Comparison of ENCODE assay signal across 1 cellular context in the genomic region with DNA sequence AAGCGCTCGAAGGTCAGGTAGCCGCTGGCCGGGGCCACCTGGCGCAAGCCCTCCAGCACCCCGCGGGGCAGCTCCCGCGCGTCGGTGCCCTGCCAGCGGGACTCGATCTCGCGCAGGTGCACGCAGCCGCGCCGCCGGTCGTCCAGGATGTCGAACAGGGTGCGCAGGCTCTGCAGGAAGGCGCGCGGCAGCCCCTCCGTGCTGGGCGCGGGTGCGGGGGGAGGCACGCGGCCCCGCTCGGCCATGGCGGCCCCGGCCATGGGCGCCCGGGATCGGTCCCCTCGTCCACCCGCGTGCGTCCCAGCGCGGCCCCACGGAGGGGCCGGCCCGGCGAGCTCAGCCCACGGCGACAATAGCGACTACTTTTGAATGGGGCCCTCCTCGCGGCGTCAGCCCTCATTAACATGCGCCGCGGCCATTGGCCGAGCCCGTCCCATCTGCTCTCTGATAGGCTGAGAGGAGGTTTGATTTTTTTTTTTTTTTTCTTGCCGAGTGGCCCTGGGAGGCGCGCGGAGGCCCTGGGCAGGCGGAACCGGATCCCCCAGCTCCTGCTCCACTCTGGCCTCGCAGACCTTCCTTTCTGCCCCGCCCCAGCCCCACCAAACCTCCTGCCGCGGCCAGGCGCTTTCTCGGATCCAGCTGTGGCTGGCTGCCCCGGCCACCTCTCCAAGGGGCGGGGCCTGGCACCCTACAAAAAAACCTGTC.
TF ChIP-seq lines count a peak whose summit lies in the region.

A gene with protein sequence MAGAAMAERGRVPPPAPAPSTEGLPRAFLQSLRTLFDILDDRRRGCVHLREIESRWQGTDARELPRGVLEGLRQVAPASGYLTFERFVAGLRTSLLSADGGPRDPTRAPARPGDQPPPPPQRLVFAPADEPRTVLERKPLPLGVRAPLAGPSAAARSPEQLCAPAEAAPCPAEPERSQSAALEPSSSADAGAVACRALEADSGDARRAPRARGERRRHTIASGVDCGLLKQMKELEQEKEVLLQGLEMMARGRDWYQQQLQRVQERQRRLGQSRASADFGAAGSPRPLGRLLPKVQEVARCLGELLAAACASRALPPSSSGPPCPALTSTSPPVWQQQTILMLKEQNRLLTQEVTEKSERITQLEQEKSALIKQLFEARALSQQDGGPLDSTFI (minus strand): TSS at position 357 of the 705 bp plus-strand sequence. CDS start 97 bp downstream, at position 260.

TF ChIP-seq in HepG2, 621 proteins besides CTCF, POLR2A, EP300 and RAD21 (continued from another document and continues in another):
- TF ChIP-seq, protein P1, sequence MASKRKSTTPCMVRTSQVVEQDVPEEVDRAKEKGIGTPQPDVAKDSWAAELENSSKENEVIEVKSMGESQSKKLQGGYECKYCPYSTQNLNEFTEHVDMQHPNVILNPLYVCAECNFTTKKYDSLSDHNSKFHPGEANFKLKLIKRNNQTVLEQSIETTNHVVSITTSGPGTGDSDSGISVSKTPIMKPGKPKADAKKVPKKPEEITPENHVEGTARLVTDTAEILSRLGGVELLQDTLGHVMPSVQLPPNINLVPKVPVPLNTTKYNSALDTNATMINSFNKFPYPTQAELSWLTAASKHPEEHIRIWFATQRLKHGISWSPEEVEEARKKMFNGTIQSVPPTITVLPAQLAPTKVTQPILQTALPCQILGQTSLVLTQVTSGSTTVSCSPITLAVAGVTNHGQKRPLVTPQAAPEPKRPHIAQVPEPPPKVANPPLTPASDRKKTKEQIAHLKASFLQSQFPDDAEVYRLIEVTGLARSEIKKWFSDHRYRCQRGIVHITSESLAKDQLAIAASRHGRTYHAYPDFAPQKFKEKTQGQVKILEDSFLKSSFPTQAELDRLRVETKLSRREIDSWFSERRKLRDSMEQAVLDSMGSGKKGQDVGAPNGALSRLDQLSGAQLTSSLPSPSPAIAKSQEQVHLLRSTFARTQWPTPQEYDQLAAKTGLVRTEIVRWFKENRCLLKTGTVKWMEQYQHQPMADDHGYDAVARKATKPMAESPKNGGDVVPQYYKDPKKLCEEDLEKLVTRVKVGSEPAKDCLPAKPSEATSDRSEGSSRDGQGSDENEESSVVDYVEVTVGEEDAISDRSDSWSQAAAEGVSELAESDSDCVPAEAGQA (IDR thresholded peaks at IDR 0.05; ENCODE audit: low read depth) = no peak
- TF ChIP-seq, protein P1 (CRISPR knock-in tag; IDR thresholded peaks at IDR 0.05; ENCODE audit: borderline replicate concordance) = no peak
- TF ChIP-seq ZNF530 (CRISPR knock-in tag; IDR thresholded peaks at IDR 0.05; ENCODE audit: low read depth) (no peak), ZNF772 (CRISPR knock-in tag; IDR thresholded peaks at IDR 0.05) (no peak), SIN3A (IDR thresholded peaks at IDR 0.05; ENCODE audit: borderline replicate concordance, low read depth, low read length) (0 out of 2 replicates have a peak, but pooled peaks have one; percentile 67), RFX5 (IDR thresholded peaks at IDR 0.05; ENCODE audit: low read depth, low read length) (no peak), NFIB (CRISPR knock-in tag; IDR thresholded peaks at IDR 0.05; ENCODE audit: borderline replicate concordance) (no peak), ZKSCAN1 (IDR thresholded peaks at IDR 0.05; ENCODE audit: low read length) (no peak), ZFAT (CRISPR knock-in tag; conservative IDR thresholded peaks at IDR 0.05) (no peak), ZNF12 (CRISPR knock-in tag; IDR thresholded peaks at IDR 0.05) (no peak), LCORL (IDR thresholded peaks at IDR 0.05) (no peak), LCORL (CRISPR knock-in tag; IDR thresholded peaks at IDR 0.05) (no peak), HMGA1 (CRISPR knock-in tag; conservative IDR thresholded peaks at IDR 0.05) (no peak), ZNF350 (CRISPR knock-in tag; IDR thresholded peaks at IDR 0.05; ENCODE audit: borderline replicate concordance, low read depth) (no peak), RARG (CRISPR knock-in tag; IDR thresholded peaks at IDR 0.05; ENCODE audit: low read depth) (no peak), ZNF644 (CRISPR knock-in tag; IDR thresholded peaks at IDR 0.05; ENCODE audit: low read depth) (no peak), HIVEP1 (CRISPR knock-in tag; IDR thresholded peaks at IDR 0.05) (no peak), CENPT (CRISPR knock-in tag; IDR thresholded peaks at IDR 0.05; ENCODE audit: low read depth) (no peak), YY1 (IDR thresholded peaks at IDR 0.05; ENCODE audit: insufficient read depth, insufficient replicate concordance, low read depth, low read length) (peak; percentile 59), DNMT3B (CRISPR knock-in tag; conservative IDR thresholded peaks at IDR 0.05) (no peak), ZNF296 (CRISPR knock-in tag; conservative IDR thresholded peaks at IDR 0.05) (0 out of 2 replicates have a peak, but pooled peaks have one; percentile 9), MIXL1 (CRISPR knock-in tag; IDR thresholded peaks at IDR 0.05) (0 out of 2 replicates have a peak, but pooled peaks have one; percentile 26), ZSCAN29 (CRISPR knock-in tag; conservative IDR thresholded peaks at IDR 0.05) (no peak), FOXM1 (CRISPR knock-in tag; IDR thresholded peaks at IDR 0.05) (0 out of 2 replicates have a peak, but pooled peaks have one; percentile 32), CHD4 (IDR thresholded peaks at IDR 0.05; ENCODE audit: borderline replicate concordance, low read length) (no peak)
- TF ChIP-seq, protein P2, sequence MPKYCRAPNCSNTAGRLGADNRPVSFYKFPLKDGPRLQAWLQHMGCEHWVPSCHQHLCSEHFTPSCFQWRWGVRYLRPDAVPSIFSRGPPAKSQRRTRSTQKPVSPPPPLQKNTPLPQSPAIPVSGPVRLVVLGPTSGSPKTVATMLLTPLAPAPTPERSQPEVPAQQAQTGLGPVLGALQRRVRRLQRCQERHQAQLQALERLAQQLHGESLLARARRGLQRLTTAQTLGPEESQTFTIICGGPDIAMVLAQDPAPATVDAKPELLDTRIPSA (CRISPR knock-in tag; IDR thresholded peaks at IDR 0.05; ENCODE audit: borderline replicate concordance) = no peak
- TF ChIP-seq, protein P3, sequence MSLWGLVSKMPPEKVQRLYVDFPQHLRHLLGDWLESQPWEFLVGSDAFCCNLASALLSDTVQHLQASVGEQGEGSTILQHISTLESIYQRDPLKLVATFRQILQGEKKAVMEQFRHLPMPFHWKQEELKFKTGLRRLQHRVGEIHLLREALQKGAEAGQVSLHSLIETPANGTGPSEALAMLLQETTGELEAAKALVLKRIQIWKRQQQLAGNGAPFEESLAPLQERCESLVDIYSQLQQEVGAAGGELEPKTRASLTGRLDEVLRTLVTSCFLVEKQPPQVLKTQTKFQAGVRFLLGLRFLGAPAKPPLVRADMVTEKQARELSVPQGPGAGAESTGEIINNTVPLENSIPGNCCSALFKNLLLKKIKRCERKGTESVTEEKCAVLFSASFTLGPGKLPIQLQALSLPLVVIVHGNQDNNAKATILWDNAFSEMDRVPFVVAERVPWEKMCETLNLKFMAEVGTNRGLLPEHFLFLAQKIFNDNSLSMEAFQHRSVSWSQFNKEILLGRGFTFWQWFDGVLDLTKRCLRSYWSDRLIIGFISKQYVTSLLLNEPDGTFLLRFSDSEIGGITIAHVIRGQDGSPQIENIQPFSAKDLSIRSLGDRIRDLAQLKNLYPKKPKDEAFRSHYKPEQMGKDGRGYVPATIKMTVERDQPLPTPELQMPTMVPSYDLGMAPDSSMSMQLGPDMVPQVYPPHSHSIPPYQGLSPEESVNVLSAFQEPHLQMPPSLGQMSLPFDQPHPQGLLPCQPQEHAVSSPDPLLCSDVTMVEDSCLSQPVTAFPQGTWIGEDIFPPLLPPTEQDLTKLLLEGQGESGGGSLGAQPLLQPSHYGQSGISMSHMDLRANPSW (CRISPR knock-in tag; IDR thresholded peaks at IDR 0.05; ENCODE audit: borderline replicate concordance) = no peak
- TF ChIP-seq, protein P4, sequence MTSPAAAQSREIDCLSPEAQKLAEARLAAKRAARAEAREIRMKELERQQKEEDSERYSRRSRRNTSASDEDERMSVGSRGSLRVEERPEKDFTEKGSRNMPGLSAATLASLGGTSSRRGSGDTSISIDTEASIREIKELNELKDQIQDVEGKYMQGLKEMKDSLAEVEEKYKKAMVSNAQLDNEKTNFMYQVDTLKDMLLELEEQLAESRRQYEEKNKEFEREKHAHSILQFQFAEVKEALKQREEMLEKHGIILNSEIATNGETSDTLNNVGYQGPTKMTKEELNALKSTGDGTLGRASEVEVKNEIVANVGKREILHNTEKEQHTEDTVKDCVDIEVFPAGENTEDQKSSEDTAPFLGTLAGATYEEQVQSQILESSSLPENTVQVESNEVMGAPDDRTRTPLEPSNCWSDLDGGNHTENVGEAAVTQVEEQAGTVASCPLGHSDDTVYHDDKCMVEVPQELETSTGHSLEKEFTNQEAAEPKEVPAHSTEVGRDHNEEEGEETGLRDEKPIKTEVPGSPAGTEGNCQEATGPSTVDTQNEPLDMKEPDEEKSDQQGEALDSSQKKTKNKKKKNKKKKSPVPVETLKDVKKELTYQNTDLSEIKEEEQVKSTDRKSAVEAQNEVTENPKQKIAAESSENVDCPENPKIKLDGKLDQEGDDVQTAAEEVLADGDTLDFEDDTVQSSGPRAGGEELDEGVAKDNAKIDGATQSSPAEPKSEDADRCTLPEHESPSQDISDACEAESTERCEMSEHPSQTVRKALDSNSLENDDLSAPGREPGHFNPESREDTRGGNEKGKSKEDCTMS (CRISPR knock-in tag; conservative IDR thresholded peaks at IDR 0.05) = no peak
- TF ChIP-seq, protein P5, sequence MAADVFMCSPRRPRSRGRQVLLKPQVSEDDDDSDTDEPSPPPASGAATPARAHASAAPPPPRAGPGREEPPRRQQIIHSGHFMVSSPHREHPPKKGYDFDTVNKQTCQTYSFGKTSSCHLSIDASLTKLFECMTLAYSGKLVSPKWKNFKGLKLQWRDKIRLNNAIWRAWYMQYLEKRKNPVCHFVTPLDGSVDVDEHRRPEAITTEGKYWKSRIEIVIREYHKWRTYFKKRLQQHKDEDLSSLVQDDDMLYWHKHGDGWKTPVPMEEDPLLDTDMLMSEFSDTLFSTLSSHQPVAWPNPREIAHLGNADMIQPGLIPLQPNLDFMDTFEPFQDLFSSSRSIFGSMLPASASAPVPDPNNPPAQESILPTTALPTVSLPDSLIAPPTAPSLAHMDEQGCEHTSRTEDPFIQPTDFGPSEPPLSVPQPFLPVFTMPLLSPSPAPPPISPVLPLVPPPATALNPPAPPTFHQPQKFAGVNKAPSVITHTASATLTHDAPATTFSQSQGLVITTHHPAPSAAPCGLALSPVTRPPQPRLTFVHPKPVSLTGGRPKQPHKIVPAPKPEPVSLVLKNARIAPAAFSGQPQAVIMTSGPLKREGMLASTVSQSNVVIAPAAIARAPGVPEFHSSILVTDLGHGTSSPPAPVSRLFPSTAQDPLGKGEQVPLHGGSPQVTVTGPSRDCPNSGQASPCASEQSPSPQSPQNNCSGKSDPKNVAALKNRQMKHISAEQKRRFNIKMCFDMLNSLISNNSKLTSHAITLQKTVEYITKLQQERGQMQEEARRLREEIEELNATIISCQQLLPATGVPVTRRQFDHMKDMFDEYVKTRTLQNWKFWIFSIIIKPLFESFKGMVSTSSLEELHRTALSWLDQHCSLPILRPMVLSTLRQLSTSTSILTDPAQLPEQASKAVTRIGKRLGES (CRISPR knock-in tag; IDR thresholded peaks at IDR 0.05; ENCODE audit: borderline replicate concordance) = no peak
- TF ChIP-seq, protein P6, sequence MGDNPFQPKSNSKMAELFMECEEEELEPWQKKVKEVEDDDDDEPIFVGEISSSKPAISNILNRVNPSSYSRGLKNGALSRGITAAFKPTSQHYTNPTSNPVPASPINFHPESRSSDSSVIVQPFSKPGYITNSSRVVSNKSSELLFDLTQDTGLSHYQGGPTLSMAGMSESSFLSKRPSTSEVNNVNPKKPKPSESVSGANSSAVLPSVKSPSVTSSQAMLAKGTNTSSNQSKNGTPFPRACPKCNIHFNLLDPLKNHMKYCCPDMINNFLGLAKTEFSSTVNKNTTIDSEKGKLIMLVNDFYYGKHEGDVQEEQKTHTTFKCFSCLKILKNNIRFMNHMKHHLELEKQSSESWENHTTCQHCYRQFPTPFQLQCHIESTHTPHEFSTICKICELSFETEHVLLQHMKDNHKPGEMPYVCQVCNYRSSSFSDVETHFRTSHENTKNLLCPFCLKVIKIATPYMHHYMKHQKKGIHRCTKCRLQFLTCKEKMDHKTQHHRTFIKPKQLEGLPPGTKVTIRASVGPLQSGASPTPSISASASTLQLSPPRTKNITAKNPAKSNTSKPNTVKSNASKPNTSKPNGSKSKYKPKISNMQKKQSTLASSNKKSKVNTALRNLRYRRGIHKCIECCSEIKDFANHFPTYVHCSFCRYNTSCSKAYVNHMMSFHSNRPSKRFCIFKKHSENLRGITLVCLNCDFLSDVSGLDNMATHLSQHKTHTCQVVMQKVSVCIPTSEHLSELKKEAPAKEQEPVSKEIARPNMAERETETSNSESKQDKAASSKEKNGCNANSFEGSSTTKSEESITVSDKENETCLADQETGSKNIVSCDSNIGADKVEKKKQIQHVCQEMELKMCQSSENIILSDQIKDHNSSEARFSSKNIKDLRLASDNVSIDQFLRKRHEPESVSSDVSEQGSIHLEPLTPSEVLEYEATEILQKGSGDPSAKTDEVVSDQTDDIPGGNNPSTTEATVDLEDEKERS (CRISPR knock-in tag; IDR thresholded peaks at IDR 0.05) = no peak
- TF ChIP-seq, protein P7, sequence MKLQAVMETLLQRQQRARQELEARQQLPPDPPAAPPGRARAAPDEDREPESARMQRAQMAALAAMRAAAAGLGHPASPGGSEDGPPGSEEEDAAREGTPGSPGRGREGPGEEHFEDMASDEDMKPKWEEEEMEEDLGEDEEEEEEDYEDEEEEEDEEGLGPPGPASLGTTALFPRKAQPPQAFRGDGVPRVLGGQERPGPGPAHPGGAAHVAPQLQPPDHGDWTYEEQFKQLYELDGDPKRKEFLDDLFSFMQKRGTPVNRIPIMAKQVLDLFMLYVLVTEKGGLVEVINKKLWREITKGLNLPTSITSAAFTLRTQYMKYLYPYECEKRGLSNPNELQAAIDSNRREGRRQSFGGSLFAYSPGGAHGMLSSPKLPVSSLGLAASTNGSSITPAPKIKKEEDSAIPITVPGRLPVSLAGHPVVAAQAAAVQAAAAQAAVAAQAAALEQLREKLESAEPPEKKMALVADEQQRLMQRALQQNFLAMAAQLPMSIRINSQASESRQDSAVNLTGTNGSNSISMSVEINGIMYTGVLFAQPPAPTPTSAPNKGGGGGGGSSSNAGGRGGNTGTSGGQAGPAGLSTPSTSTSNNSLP (IDR thresholded peaks at IDR 0.05; ENCODE audit: low read depth, low read length) = no peak
